ENCODE assay signal across 24 cellular contexts in genomic region chr21:44534688-44535087, GRCh38. TPM values are rescaled to one million over a fixed set of nuclear protein-coding genes. Genes with fewer than 3 reads are reported as not detected.
"Had no signal": no experiment of that assay in that cellular context is flagged by ENCODE, and none has a peak within 500 bp of the region (broad histone marks: within the 10 kb centered on the region; RNA-seq: fewer than 3 reads in every experiment).

No MANE protein-coding gene starts in this region.

- H3K27ac Mint-ChIP-seq: activated CD4-positive, alpha-beta T cell treated with anti-CD3 and anti-CD28 coated beads, Interleukin-2, amount 10 ng/mL, durations not matched to agents 24 days and 14 days; natural killer cell treated with Interleukin-12 subunit alpha and Interleukin-12 subunit beta and Interleukin-15 and Interleukin-18, amount 100 ng/mL, for 72 hours had no signal

- H3K4me1 Mint-ChIP-seq: activated CD4-positive, alpha-beta T cell treated with anti-CD3 and anti-CD28 coated beads, Interleukin-2, amount 10 ng/mL, durations not matched to agents 24 days and 14 days; central memory CD8-positive, alpha-beta T cell had no signal

- ATAC-seq: foreskin keratinocyte; left lobe of liver; natural killer cell treated with Interleukin-12 subunit alpha and Interleukin-12 subunit beta and Interleukin-15 and Interleukin-18, amount 100 ng/mL, for 72 hours; right cardiac atrium had no signal

- H3K4me1 ChIP-seq: foreskin keratinocyte, testis, upper lobe of left lung had no signal

- H3K27me3 Mint-ChIP-seq: central memory CD8-positive, alpha-beta T cell had no signal

- H3K36me3 ChIP-seq: brain microvascular endothelial cell, upper lobe of left lung had no signal

- H3K9me3 ChIP-seq: testis, upper lobe of left lung had no signal

- H3K9me3 Mint-ChIP-seq: central memory CD8-positive, alpha-beta T cell; natural killer cell treated with Interleukin-12 subunit alpha and Interleukin-12 subunit beta and Interleukin-15 and Interleukin-18, amount 100 ng/mL, for 72 hours had no signal

- H3K36me3 Mint-ChIP-seq: natural killer cell treated with Interleukin-12 subunit alpha and Interleukin-12 subunit beta and Interleukin-15 and Interleukin-18, amount 100 ng/mL, for 72 hours had no signal

- DNase-seq: activated CD4-positive, alpha-beta T cell treated with anti-CD3 and anti-CD28 coated beads, Interleukin-2, amount 10 ng/mL, durations not matched to agents 24 days and 14 days; activated CD4-positive, CD25-positive, alpha-beta regulatory T cell; activated effector memory CD4-positive, alpha-beta T cell treated with Interleukin-2 at 50 U/mL for 16 hours; anterior cingulate cortex; brain microvascular endothelial cell; foreskin keratinocyte; glutamatergic neuron; hippocampal formation; right cardiac atrium; small intestine; stimulated activated CD4-positive, alpha-beta T cell treated with anti-CD3 and anti-CD28 coated beads, Interleukin-15, amount 100 ng/mL, for 24 hours; stimulated activated CD4-positive, alpha-beta T cell treated with anti-CD3 and anti-CD28 coated beads, Interleukin-2, amount 100 ng/mL, for 48 hours; T-helper 9 cell; testis; upper lobe of left lung had no signal

- H3K27me3 ChIP-seq: brain microvascular endothelial cell, foreskin keratinocyte, testis, upper lobe of left lung had no signal

- H3K4me3 ChIP-seq: coronary artery, lung, testis, upper lobe of left lung had no signal

- H3K27ac ChIP-seq: brain microvascular endothelial cell, coronary artery, foreskin keratinocyte, testis, upper lobe of left lung had no signal

- H3K4me3 Mint-ChIP-seq: activated CD4-positive, alpha-beta T cell treated with anti-CD3 and anti-CD28 coated beads, Interleukin-2, amount 10 ng/mL, durations not matched to agents 24 days and 14 days; central memory CD8-positive, alpha-beta T cell; natural killer cell treated with Interleukin-12 subunit alpha and Interleukin-12 subunit beta and Interleukin-15 and Interleukin-18, amount 100 ng/mL, for 72 hours had no signal

RNA-seq across cellular contexts. Expression of gene KRTAP10-1, which starts 5.3 kb away (rescaled TPM):
- total RNA-seq: activated CD4-positive, alpha-beta T cell treated with anti-CD3 and anti-CD28 coated beads, Interleukin-2, amount 10 ng/mL, durations not matched to agents 24 days and 14 days; epithelial cell of proximal tubule; fibroblast of lung; foreskin keratinocyte; left lobe of liver; lung; natural killer cell treated with Interleukin-12 subunit alpha and Interleukin-12 subunit beta and Interleukin-15 and Interleukin-18, amount 100 ng/mL, for 72 hours; omental fat pad; posterior vena cava; right cardiac atrium; testis; upper lobe of left lung had no signal

RNA-seq across cellular contexts. Expression of gene KRTAP10-2, which starts 16.6 kb away (rescaled TPM):
- total RNA-seq: activated CD4-positive, alpha-beta T cell treated with anti-CD3 and anti-CD28 coated beads, Interleukin-2, amount 10 ng/mL, durations not matched to agents 24 days and 14 days; epithelial cell of proximal tubule; fibroblast of lung; foreskin keratinocyte; left lobe of liver; lung; natural killer cell treated with Interleukin-12 subunit alpha and Interleukin-12 subunit beta and Interleukin-15 and Interleukin-18, amount 100 ng/mL, for 72 hours; omental fat pad; posterior vena cava; right cardiac atrium; testis; upper lobe of left lung had no signal

RNA-seq across cellular contexts. Expression of gene KRTAP10-3, which starts 23.9 kb away (rescaled TPM):
- total RNA-seq: activated CD4-positive, alpha-beta T cell treated with anti-CD3 and anti-CD28 coated beads, Interleukin-2, amount 10 ng/mL, durations not matched to agents 24 days and 14 days; epithelial cell of proximal tubule; fibroblast of lung; foreskin keratinocyte; left lobe of liver; lung; natural killer cell treated with Interleukin-12 subunit alpha and Interleukin-12 subunit beta and Interleukin-15 and Interleukin-18, amount 100 ng/mL, for 72 hours; omental fat pad; posterior vena cava; right cardiac atrium; testis; upper lobe of left lung had no signal

RNA-seq across cellular contexts. Expression of gene KRTAP10-4, which starts 38.8 kb away (rescaled TPM):
- total RNA-seq: activated CD4-positive, alpha-beta T cell treated with anti-CD3 and anti-CD28 coated beads, Interleukin-2, amount 10 ng/mL, durations not matched to agents 24 days and 14 days; epithelial cell of proximal tubule; fibroblast of lung; foreskin keratinocyte; left lobe of liver; lung; natural killer cell treated with Interleukin-12 subunit alpha and Interleukin-12 subunit beta and Interleukin-15 and Interleukin-18, amount 100 ng/mL, for 72 hours; omental fat pad; posterior vena cava; right cardiac atrium; upper lobe of left lung had no signal

RNA-seq across cellular contexts. Expression of gene KRTAP10-5, which starts 45.7 kb away (rescaled TPM):
- total RNA-seq: activated CD4-positive, alpha-beta T cell treated with anti-CD3 and anti-CD28 coated beads, Interleukin-2, amount 10 ng/mL, durations not matched to agents 24 days and 14 days; epithelial cell of proximal tubule; fibroblast of lung; foreskin keratinocyte; left lobe of liver; lung; natural killer cell treated with Interleukin-12 subunit alpha and Interleukin-12 subunit beta and Interleukin-15 and Interleukin-18, amount 100 ng/mL, for 72 hours; omental fat pad; posterior vena cava; right cardiac atrium; testis; upper lobe of left lung had no signal
